In genomic region chr1:119784127-119784781, GRCh38 we compare ENCODE assay signal across 13 cellular contexts. TPM values are rescaled to one million over a fixed set of nuclear protein-coding genes. Genes with fewer than 3 reads are reported as not detected.
DNase-seq lines count a peak whose midpoint lies in the region; ATAC-seq, FAIRE-seq and TF ChIP-seq lines count a peak whose summit lies in the region.
"Had no signal": no experiment of that assay in that cellular context is flagged by ENCODE, and none has a peak within 500 bp of the region (broad histone marks: within the 10 kb centered on the region; RNA-seq: fewer than 3 reads in every experiment).

No MANE protein-coding gene starts in this region.

- H4K20me1 ChIP-seq in IMR-90 (ENCODE audit: insufficient read depth, low read length) (no peaks in the 10 kb centered on the region), K562 (replicated peaks; ENCODE audit: control insufficient read depth, insufficient read depth, low read length) (no peaks in the 10 kb centered on the region), smooth muscle cell (ENCODE audit: low read depth) (no peaks in the 10 kb centered on the region)

- H2BK15ac ChIP-seq in IMR-90 (ENCODE audit: low read depth, low read length): no peak overlapping the region

- H3K9me3 ChIP-seq in IMR-90 (ENCODE audit: control insufficient read depth, insufficient read depth, low read length): no peaks in the 10 kb centered on the region
- H3K9me3 ChIP-seq in K562 (replicated peaks; ENCODE audit: control insufficient read depth, insufficient read depth, low read depth, low read length): no peaks in the 10 kb centered on the region
- no peaks in the 10 kb centered on the region for H3K9me3 ChIP-seq in right atrium auricular region
- H3K9me3 ChIP-seq in smooth muscle cell (replicated peaks; ENCODE audit: low read depth): no peaks in the 10 kb centered on the region

- no peak overlapping the region for H2AK9ac ChIP-seq in IMR-90 (replicated peaks; ENCODE audit: low read depth, low read length, poor library complexity)

- H2BK120ac ChIP-seq in IMR-90 (ENCODE audit: low read depth, low read length): no peak overlapping the region

- H3K23ac ChIP-seq in IMR-90 (ENCODE audit: low read depth, low read length): no peak overlapping the region

- TF ChIP-seq POLR2A in IMR-90 (IDR thresholded peaks at IDR 0.05; ENCODE audit: low read depth, low read length) (no peak), K562 (conservative IDR thresholded peaks at IDR 0.05) (no peak)

- H2BK5ac ChIP-seq in IMR-90 (ENCODE audit: low read depth, low read length, poor library complexity, severe bottlenecking): no peak overlapping the region

- dilution Hi-C loops in IMR-90 (cut with HindIII; ENCODE audit: low sequenced_read_pairs, unreplicated experiment): no loop called here

- no peaks in the 10 kb centered on the region for H3K79me1 ChIP-seq in IMR-90 (ENCODE audit: low read depth in 1 of 2, low read length in 2 of 2)

- no peak overlapping the region for H4K5ac ChIP-seq in IMR-90 (ENCODE audit: low read depth, low read length)

- TF ChIP-seq CTCF in IMR-90 (conservative IDR thresholded peaks at IDR 0.05; ENCODE audit: low read depth, low read length): no peak
- TF ChIP-seq CTCF in K562 (IDR thresholded peaks at IDR 0.05 in 2 of 3, conservative IDR thresholded peaks at IDR 0.05 in 1 of 3; ENCODE audit: insufficient read depth in 2 of 3, low read depth in 1 of 3, low read length in 3 of 3): no peak
- no peak for TF ChIP-seq CTCF in right atrium auricular region (IDR thresholded peaks at IDR 0.05)
- TF ChIP-seq CTCF in smooth muscle cell (IDR thresholded peaks at IDR 0.05; ENCODE audit: borderline replicate concordance, insufficient read depth, poor library complexity, severe bottlenecking): no peak

- POLR2A ChIA-PET in IMR-90 (lab: Charles Lee; ENCODE audit: unreplicated experiment): no interaction called here
- POLR2A ChIA-PET in K562 (lab: Yijun Ruan, JAX): interaction anchor here (1.9 kb wide), 1 partner anchor 12 kb away, joined by 5 read pairs; no protein-coding TSS in a partner anchor

- no peak overlapping the region for H3K56ac ChIP-seq in IMR-90 (ENCODE audit: extremely low read depth, insufficient read depth, low read length)

- TF ChIP-seq EP300 in K562 (IDR thresholded peaks at IDR 0.05; ENCODE audit: low read length): no peak

- WGBS in IMR-90 (ENCODE audit: extremely low coverage in 2 of 2, insufficient read length in 1 of 2), 2 experiments: no CpG with 5 or more reads among the region's 4 CpGs
- WGBS in K562 (ENCODE audit: insufficient coverage, low coverage, missing lambda C conversion rate): 1% methylated on average over 4 of the region's 4 CpGs
- 87% methylated on average over 4 of the region's 4 CpGs for WGBS in smooth muscle cell (ENCODE audit: low lambda C conversion rate)

- H3K4me1 ChIP-seq in IMR-90 (ENCODE audit: control insufficient read depth, insufficient read depth, low read length): peaks cover 13% of the 10 kb centered on the region
- H3K4me1 ChIP-seq in K562 (replicated peaks in 1 of 2; ENCODE audit: control insufficient read depth in 2 of 2, insufficient read depth in 2 of 2, low read length in 2 of 2): no peaks in the 10 kb centered on the region
- no peaks in the 10 kb centered on the region for H3K4me1 ChIP-seq in right atrium auricular region
- peaks cover 33% of the 10 kb centered on the region for H3K4me1 ChIP-seq in smooth muscle cell (ENCODE audit: low read depth)

- no peak overlapping the region for H2AK5ac ChIP-seq in IMR-90 (ENCODE audit: low read depth, low read length)

- no peak overlapping the region for H4K91ac ChIP-seq in IMR-90 (ENCODE audit: insufficient read depth, low read depth, low read length)

- H3F3A ChIP-seq in smooth muscle cell (ENCODE audit: low read depth): peaks cover 16% of the 10 kb centered on the region

- intact Hi-C loops in IMR-90 (cut with micrococcal nuclease): loop anchor here (5.0 kb wide), 1 partner anchor 83 kb away; no protein-coding TSS in a partner anchor
- intact Hi-C loops in K562 (cut with micrococcal nuclease): no loop called here

- DNase-seq in IMR-90 (no peak), K562 (ENCODE audit: extremely low read depth in 1 of 4, low spot score in 3 of 4) (no peak), right atrium auricular region (ENCODE audit: low spot score) (peak; percentile 76), smooth muscle cell (lab: John Stamatoyannopoulos, UW; ENCODE audit: unreplicated experiment) (no peak), mesenteric fat pad (ENCODE audit: low spot score) (no peak), AG08396 (ENCODE audit: low spot score) (no peak), T1000 (lab: John Stamatoyannopoulos, UW) (no peak), GM19239 (ENCODE audit: insufficient read length, low spot score) (no peak)
- DNase-seq: activated CD4-positive, alpha-beta T cell treated with anti-CD3 and anti-CD28 coated beads for 36 hours; activated effector memory CD4-positive, alpha-beta T cell treated with anti-CD3 and anti-CD28 coated beads, Interleukin-2, amount 50 U/mL, for 16 hours; cortex of kidney; naive B cell; stimulated activated naive B cell treated with anti-CD40 and anti-IgM and Interleukin-4, amounts not matched to agents 10 μg/mL and 1 μg/mL and 100 μg/mL, for 72 hours had no signal

- no peak overlapping the region for H3K4ac ChIP-seq in IMR-90 (ENCODE audit: low read depth, low read length)

- H3K4me3 ChIP-seq in IMR-90 (ENCODE audit: insufficient read depth, low read depth, low read length): no peak overlapping the region
- no peak overlapping the region for H3K4me3 ChIP-seq in K562
- H3K4me3 ChIP-seq in right atrium auricular region: no peak overlapping the region
- H3K4me3 ChIP-seq in smooth muscle cell: no peak overlapping the region

- in situ Hi-C loops in IMR-90 (cut with MboI; ENCODE audit: low sequenced_read_pairs) (no loop called here), K562 (cut with MboI) (no loop called here)

- H3K27ac ChIP-seq in IMR-90 (ENCODE audit: insufficient read depth, low read length): no peak overlapping the region
- H3K27ac ChIP-seq in K562 (ENCODE audit: extremely low read depth, low read depth, low read length): no peak overlapping the region
- no peak overlapping the region for H3K27ac ChIP-seq in right atrium auricular region
- H3K27ac ChIP-seq in smooth muscle cell (ENCODE audit: low read depth): no peak overlapping the region

- no peak overlapping the region for H3K4me2 ChIP-seq in IMR-90 (ENCODE audit: low read depth, low read length)
- no peak overlapping the region for H3K4me2 ChIP-seq in K562 (ENCODE audit: insufficient read depth, low read length)
- H3K4me2 ChIP-seq in smooth muscle cell: peak overlapping the region; percentile 56

- ATAC-seq in IMR-90 (ENCODE audit: low read depth): no peak; the same call in 1 of the 2 replicates
- no peak for ATAC-seq in K562
- ATAC-seq: activated CD4-positive, alpha-beta T cell treated with anti-CD3 and anti-CD28 coated beads for 36 hours; stimulated activated naive B cell treated with anti-CD40 and anti-IgM and Interleukin-4, amounts not matched to agents 10 μg/mL and 1 μg/mL and 100 μg/mL, for 72 hours had no signal

- H3K79me2 ChIP-seq in K562 (ENCODE audit: control insufficient read depth, insufficient read depth, low read length): no peaks in the 10 kb centered on the region
- H3K79me2 ChIP-seq in smooth muscle cell (ENCODE audit: low read depth): no peaks in the 10 kb centered on the region

- H3K9me1 ChIP-seq in IMR-90 (ENCODE audit: insufficient read depth, low read length): no peaks in the 10 kb centered on the region; the same call in 1 of the 2 replicates
- no peaks in the 10 kb centered on the region for H3K9me1 ChIP-seq in K562 (ENCODE audit: control insufficient read depth, insufficient read depth, low read length)

- H3K27me3 ChIP-seq in IMR-90 (ENCODE audit: control insufficient read depth, insufficient read depth, low read length) (no peaks in the 10 kb centered on the region), K562 (ENCODE audit: control insufficient read depth in 2 of 2, insufficient read depth in 2 of 2, low read length in 2 of 2) (peaks cover 9 to 23% of the 10 kb centered on the region in 2 experiments; a peak in 3 of 5 replicates), right atrium auricular region (no peaks in the 10 kb centered on the region), smooth muscle cell (ENCODE audit: low read depth) (no peaks in the 10 kb centered on the region)

- no peak overlapping the region for H2BK20ac ChIP-seq in IMR-90 (ENCODE audit: low read depth, low read length)

- no peaks in the 10 kb centered on the region for H3K36me3 ChIP-seq in IMR-90 (ENCODE audit: control insufficient read depth, insufficient read depth, low read length)
- H3K36me3 ChIP-seq in K562 (ENCODE audit: control insufficient read depth, insufficient read depth, low read length): no peaks in the 10 kb centered on the region
- H3K36me3 ChIP-seq in right atrium auricular region: no peaks in the 10 kb centered on the region
- H3K36me3 ChIP-seq in smooth muscle cell (ENCODE audit: low read depth): no peaks in the 10 kb centered on the region

- H2AFZ ChIP-seq in IMR-90 (replicated peaks; ENCODE audit: low read length, poor library complexity) (no peak overlapping the region), K562 (ENCODE audit: low read depth, low read length) (no peak overlapping the region), smooth muscle cell (ENCODE audit: low read depth) (no peak overlapping the region)

- H3K9ac ChIP-seq in IMR-90 (ENCODE audit: low read depth, low read length) (no peak overlapping the region), K562 (ENCODE audit: insufficient read depth in 1 of 2, low read depth in 2 of 2, low read length in 2 of 2) (no peak overlapping the region), smooth muscle cell (ENCODE audit: low read depth) (no peak overlapping the region)

- no peak overlapping the region for H3K14ac ChIP-seq in IMR-90 (replicated peaks; ENCODE audit: low read depth, low read length)

- no peak for TF ChIP-seq RAD21 in IMR-90 (IDR thresholded peaks at IDR 0.05; ENCODE audit: low read length)
- TF ChIP-seq RAD21 in K562 (CRISPR knock-in tag; conservative IDR thresholded peaks at IDR 0.05 in 1 of 2, IDR thresholded peaks at IDR 0.05 in 1 of 2): no peak

- FAIRE-seq in K562 (lab: Jason Lieb, UNC) (no peak), GM19239 (lab: Jason Lieb, UNC) (no peak)

- BruUV-seq in IMR-90 (replicated peaks; lab: Mats Ljungman, UMichigan) (no TSS peak), K562 (replicated peaks; lab: Mats Ljungman, UMichigan) (no TSS peak)

- H4K8ac ChIP-seq in IMR-90 (ENCODE audit: low read depth in 2 of 2, low read length in 2 of 2): no peak overlapping the region

- H3K18ac ChIP-seq in IMR-90 (ENCODE audit: low read depth, low read length): no peak overlapping the region

- CTCF ChIA-PET in IMR-90 (lab: Yijun Ruan, JAX) (interaction anchor here (1.0 kb wide), 1 partner anchor 15 kb away, joined by 3 read pairs; no protein-coding TSS in a partner anchor), K562 (lab: Yijun Ruan, JAX; ENCODE audit: low intra/inter-chr PET ratio) (no interaction called here)

RNA-seq across cellular contexts. Expression of gene HMGCS2, which starts 15.5 kb away (rescaled TPM):
- total RNA-seq in IMR-90 (2012; rRNA removed): not detected in 2 replicates
- polyA plus RNA-seq in IMR-90 (2012; rRNA removed): not detected in 2 replicates
- polyA plus RNA-seq in IMR-90 (2012; cell fraction: cytosol; rRNA removed): not detected in 2 replicates
- not detected in 2 replicates for polyA plus RNA-seq in IMR-90 (2012; cell fraction: nucleus; rRNA removed; ENCODE audit: low replicate concordance)
- total RNA-seq in K562 (2011; cell fraction: chromatin; rRNA removed; ENCODE audit: low replicate concordance): not detected in 2 replicates
- total RNA-seq in K562 (2011; cell fraction: nucleolus; rRNA removed): not detected in 2 replicates
- not detected in 2 replicates for total RNA-seq in K562 (2011; cell fraction: nucleoplasm; rRNA removed)
- not detected in 2 replicates for total RNA-seq in K562 (2014; rRNA removed)
- not detected in 2 replicates for total RNA-seq in K562 (2014; rRNA removed; fragmentation: Illumina TruSeq; extraction: Trizol)
- not detected in 2 replicates for total RNA-seq in K562 (2015; rRNA removed; fragmentation: Illumina TruSeq; extraction: Trizol)
- 0.13 and 0.18 TPM in 2 replicates for total RNA-seq in K562 (2021)
- polyA plus RNA-seq in K562 (2011; rRNA removed): not detected in 2 replicates
- not detected in 2 replicates for polyA plus RNA-seq in K562 (2011; cell fraction: cytosol; rRNA removed)
- polyA plus RNA-seq in K562 (2011; cell fraction: nucleus; rRNA removed): not detected in 2 replicates
- not detected in 2 replicates for polyA plus RNA-seq in K562 (2012)
- not detected in 2 replicates for polyA plus RNA-seq in K562 (2014; fragmentation: Illumina TruSeq; extraction: Trizol)
- not detected for polyA plus RNA-seq in K562 (2014; fragmentation: Nextera tagmentation; extraction: Ambion mirVana)
- polyA plus RNA-seq in K562 (2014; rRNA removed): not detected in 2 replicates
- not detected in 2 replicates for polyA minus RNA-seq in K562 (2011; rRNA and poly(A)+ RNA removed)
- not detected in 2 replicates for polyA minus RNA-seq in K562 (2011; cell fraction: cytosol; rRNA and poly(A)+ RNA removed)
- not detected in 2 replicates for polyA minus RNA-seq in K562 (2011; cell fraction: nucleus; rRNA and poly(A)+ RNA removed)
- 10 to 100 TPM; 12.4 to 43.8 TPM for total RNA-seq in right atrium auricular region
- total RNA-seq in smooth muscle cell: not detected in 2 replicates
- 0.08 TPM in 1 of 2 replicates, not detected in the other for polyA plus RNA-seq in smooth muscle cell
- 0.71 TPM for total RNA-seq in mesenteric fat pad
- total RNA-seq: activated CD4-positive, alpha-beta T cell treated with anti-CD3 and anti-CD28 coated beads for 36 hours had no signal

RNA-seq across cellular contexts. Expression of gene REG4, which starts 27.0 kb away (rescaled TPM):
- not detected in 2 replicates for total RNA-seq in IMR-90 (2012; rRNA removed)
- not detected in 2 replicates for polyA plus RNA-seq in IMR-90 (2012; rRNA removed)
- polyA plus RNA-seq in IMR-90 (2012; cell fraction: cytosol; rRNA removed): not detected in 2 replicates
- polyA plus RNA-seq in IMR-90 (2012; cell fraction: nucleus; rRNA removed; ENCODE audit: low replicate concordance): not detected in 2 replicates
- total RNA-seq in K562 (2011; cell fraction: chromatin; rRNA removed; ENCODE audit: low replicate concordance): not detected in 2 replicates
- not detected in 2 replicates for total RNA-seq in K562 (2011; cell fraction: nucleolus; rRNA removed)
- not detected in 2 replicates for total RNA-seq in K562 (2011; cell fraction: nucleoplasm; rRNA removed)
- total RNA-seq in K562 (2014; rRNA removed): not detected in 2 replicates
- total RNA-seq in K562 (2014; rRNA removed; fragmentation: Illumina TruSeq; extraction: Trizol): not detected in 2 replicates
- not detected in 2 replicates for total RNA-seq in K562 (2015; rRNA removed; fragmentation: Illumina TruSeq; extraction: Trizol)
- total RNA-seq in K562 (2021): not detected in 2 replicates
- not detected in 2 replicates for polyA plus RNA-seq in K562 (2011; rRNA removed)
- not detected in 2 replicates for polyA plus RNA-seq in K562 (2011; cell fraction: cytosol; rRNA removed)
- polyA plus RNA-seq in K562 (2011; cell fraction: nucleus; rRNA removed): not detected in 2 replicates
- polyA plus RNA-seq in K562 (2012): not detected in 2 replicates
- not detected in 2 replicates for polyA plus RNA-seq in K562 (2014; fragmentation: Illumina TruSeq; extraction: Trizol)
- polyA plus RNA-seq in K562 (2014; fragmentation: Nextera tagmentation; extraction: Ambion mirVana): not detected
- polyA plus RNA-seq in K562 (2014; rRNA removed): not detected in 2 replicates
- not detected in 2 replicates for polyA minus RNA-seq in K562 (2011; rRNA and poly(A)+ RNA removed)
- polyA minus RNA-seq in K562 (2011; cell fraction: cytosol; rRNA and poly(A)+ RNA removed): not detected in 2 replicates
- not detected in 2 replicates for polyA minus RNA-seq in K562 (2011; cell fraction: nucleus; rRNA and poly(A)+ RNA removed)
- total RNA-seq in right atrium auricular region: not detected
- not detected in 2 replicates for total RNA-seq in smooth muscle cell
- 0.30 TPM in 1 of 2 replicates, not detected in the other for polyA plus RNA-seq in smooth muscle cell
- total RNA-seq in mesenteric fat pad: 0.26 TPM
